8 cellular contexts compared by ENCODE assay signal in the genomic region with DNA sequence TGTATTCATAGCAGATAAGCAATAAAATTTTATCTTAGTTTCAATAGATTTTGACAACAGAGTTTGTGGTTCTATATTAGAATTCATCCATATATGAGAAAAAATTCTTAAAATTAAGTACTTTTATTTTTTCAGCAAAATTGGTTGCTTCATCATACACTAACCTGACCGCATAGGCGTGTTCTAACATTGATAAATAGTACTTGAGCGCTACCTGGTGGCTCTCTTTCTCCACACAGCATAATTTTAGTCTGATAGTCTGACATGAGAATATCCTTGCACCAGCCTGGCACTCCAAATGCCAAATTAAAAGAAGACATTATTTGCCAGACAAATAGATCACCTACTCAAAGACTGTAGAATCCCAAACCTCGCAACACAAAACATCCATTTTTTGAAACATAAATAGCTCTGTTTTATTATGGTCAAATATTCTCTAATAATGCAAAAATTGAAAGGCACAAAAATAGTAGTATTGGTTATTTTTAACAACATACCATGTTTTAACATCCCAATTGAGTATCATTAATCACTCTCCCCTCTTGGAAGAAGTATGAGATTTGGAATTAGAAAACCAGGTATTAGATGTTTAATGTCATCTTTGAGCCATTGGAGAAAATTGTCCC. TPM values are rescaled to one million over a fixed set of nuclear protein-coding genes. Genes with fewer than 3 reads are reported as not detected.
DNase-seq lines count a peak whose midpoint lies in the region; ATAC-seq and TF ChIP-seq lines count a peak whose summit lies in the region.

No MANE protein-coding gene starts in this region.

- peak; percentile 73 for TF ChIP-seq CTCF in mesothelial cell of epicardium (IDR thresholded peaks at IDR 0.05; ENCODE audit: unreplicated experiment)

- H3K27ac ChIP-seq in effector memory CD4-positive, alpha-beta T cell (ENCODE audit: insufficient read depth, low read length, poor library complexity, severe bottlenecking): no peak overlapping the region

- H3K27ac Mint-ChIP-seq in activated CD4-positive, alpha-beta memory T cell treated with anti-CD3 and anti-CD28 coated beads, Interleukin-2, amount 10 ng/mL, durations not matched to agents 7 days and 5 days: no peak overlapping the region
- H3K27ac Mint-ChIP-seq in mesothelial cell of epicardium: peak overlapping the region; percentile 35

- H3K36me3 ChIP-seq in effector memory CD4-positive, alpha-beta T cell (ENCODE audit: control insufficient read depth, insufficient read depth, low read length): no peaks in the 10 kb centered on the region

- H3K4me3 Mint-ChIP-seq in activated CD4-positive, alpha-beta memory T cell treated with anti-CD3 and anti-CD28 coated beads, Interleukin-2, amount 10 ng/mL, durations not matched to agents 7 days and 5 days: no peak overlapping the region
- H3K4me3 Mint-ChIP-seq in mesothelial cell of epicardium: no peak overlapping the region

- peak; percentile 74 for DNase-seq in Ammon's horn (ENCODE audit: low spot score)
- peak; percentile 72 for DNase-seq in NCI-H69 (lab: John Stamatoyannopoulos, UW)
- peak; percentile 63 for DNase-seq in activated CD4-positive, alpha-beta memory T cell treated with anti-CD3 and anti-CD28 coated beads, Interleukin-2, amount 10 ng/mL, durations not matched to agents 7 days and 5 days
- DNase-seq in effector memory CD4-positive, alpha-beta T cell: peak; percentile 4 to 36 (median 5)
- peak in 1 of 2 experiments; percentile 64 for DNase-seq in mesothelial cell of epicardium (ENCODE audit: low spot score in 2 of 2, unreplicated experiment in 2 of 2)
- DNase-seq in stimulated activated naive CD4-positive, alpha-beta T cell treated with Interleukin-2 at 50 U/mL for 16 hours (lab: John Stamatoyannopoulos, UW): peak; percentile 35

- H3K4me1 Mint-ChIP-seq in activated CD4-positive, alpha-beta memory T cell treated with anti-CD3 and anti-CD28 coated beads, Interleukin-2, amount 10 ng/mL, durations not matched to agents 7 days and 5 days: no peaks in the 10 kb centered on the region
- peaks cover 36% of the 10 kb centered on the region for H3K4me1 Mint-ChIP-seq in mesothelial cell of epicardium

- no peak overlapping the region for H3K4me3 ChIP-seq in effector memory CD4-positive, alpha-beta T cell (ENCODE audit: insufficient read depth, low read depth, low read length, poor library complexity, severe bottlenecking)

- H3K9me3 ChIP-seq in effector memory CD4-positive, alpha-beta T cell (ENCODE audit: control insufficient read depth, low read length): no peaks in the 10 kb centered on the region

- H3K4me1 ChIP-seq in effector memory CD4-positive, alpha-beta T cell (ENCODE audit: control insufficient read depth, insufficient read depth, low read length, poor library complexity, severe bottlenecking): no peaks in the 10 kb centered on the region

- H3K9me3 Mint-ChIP-seq in activated CD4-positive, alpha-beta memory T cell treated with anti-CD3 and anti-CD28 coated beads, Interleukin-2, amount 10 ng/mL, durations not matched to agents 7 days and 5 days: no peaks in the 10 kb centered on the region
- H3K9me3 Mint-ChIP-seq in mesothelial cell of epicardium: no peaks in the 10 kb centered on the region

- ATAC-seq in GM18868 (IDR thresholded peaks at IDR 0.05; ENCODE audit: unreplicated experiment) (peak; percentile 90), HG03432 (IDR thresholded peaks at IDR 0.05; ENCODE audit: unreplicated experiment) (peak; percentile 91)

- no peaks in the 10 kb centered on the region for H3K36me3 Mint-ChIP-seq in activated CD4-positive, alpha-beta memory T cell treated with anti-CD3 and anti-CD28 coated beads, Interleukin-2, amount 10 ng/mL, durations not matched to agents 7 days and 5 days (ENCODE audit: low read depth)
- H3K36me3 Mint-ChIP-seq in mesothelial cell of epicardium: no peaks in the 10 kb centered on the region

- CTCF ChIA-PET in activated CD4-positive, alpha-beta memory T cell treated with anti-CD3 and anti-CD28 coated beads, Interleukin-2, amount 10 ng/mL, durations not matched to agents 7 days and 5 days (lab: Charles Lee): interaction anchor here (0.9 to 3.3 kb wide), 5 partner anchors 9 to 300 kb away, joined by 3 to 33 read pairs (median 4); no protein-coding TSS in a partner anchor

- no peaks in the 10 kb centered on the region for H3K27me3 ChIP-seq in effector memory CD4-positive, alpha-beta T cell (replicated peaks; ENCODE audit: control insufficient read depth, insufficient read depth, low read length, poor library complexity, severe bottlenecking)

- peaks cover 37% of the 10 kb centered on the region for H3K27me3 Mint-ChIP-seq in activated CD4-positive, alpha-beta memory T cell treated with anti-CD3 and anti-CD28 coated beads, Interleukin-2, amount 10 ng/mL, durations not matched to agents 7 days and 5 days
- no peaks in the 10 kb centered on the region for H3K27me3 Mint-ChIP-seq in mesothelial cell of epicardium (ENCODE audit: low read depth)

- POLR2A ChIA-PET in activated CD4-positive, alpha-beta memory T cell treated with anti-CD3 and anti-CD28 coated beads, Interleukin-2, amount 10 ng/mL, durations not matched to agents 7 days and 5 days (lab: Charles Lee): no interaction called here

RNA-seq across cellular contexts. Expression of gene FILIP1, which starts 33.0 kb away (rescaled TPM):
- total RNA-seq in activated CD4-positive, alpha-beta memory T cell treated with anti-CD3 and anti-CD28 coated beads, Interleukin-2, amount 10 ng/mL, durations not matched to agents 7 days and 5 days: not detected
- 9.7 to 11.3 TPM (median 10.4 TPM) in 3 replicates for total RNA-seq in mesothelial cell of epicardium

Comparison
In these comparisons a context has a peak if more than half of its experiments do, and no peak if none do; other contexts are left out.
1. RNA of gene FILIP1, which starts 33.0 kb away (total RNA-seq): 9.7 to 11.3 TPM in mesothelial cell of epicardium; not detected in activated CD4-positive, alpha-beta memory T cell treated with anti-CD3 and anti-CD28 coated beads, Interleukin-2, amount 10 ng/mL, durations not matched to agents 7 days and 5 days; every median in the first group is over 10 times any median in the second.